ENCODE assay signal across 26 cellular contexts in genomic region chr6:139944976-139945375, GRCh38.
DNase-seq lines count a peak whose midpoint lies in the region; FAIRE-seq and TF ChIP-seq lines count a peak whose summit lies in the region.
"Had no signal": no experiment of that assay in that cellular context is flagged by ENCODE, and none has a peak within 500 bp of the region (broad histone marks: within the 10 kb centered on the region; RNA-seq: fewer than 3 reads in every experiment).

No MANE protein-coding gene starts in this region.

- H4K20me1 ChIP-seq in keratinocyte (ENCODE audit: control insufficient read depth, extremely low read depth, insufficient read depth, low read length), result no peaks in the 10 kb centered on the region

- H3K4me3 ChIP-seq in SK-N-MC (no peak overlapping the region), keratinocyte (ENCODE audit: control insufficient read depth in 2 of 3, extremely low read depth in 1 of 3, insufficient read depth in 2 of 3, low read depth in 1 of 3, low read length in 3 of 3) (no peak overlapping the region), parathyroid adenoma (ENCODE audit: low read depth, low read length) (no peak overlapping the region)
- H3K4me3 ChIP-seq: Peyer's patch had no signal

- dilution Hi-C loops in keratinocyte (cut with MboI; ENCODE audit: extremely low pct_ligation_motif_present, low sequenced_read_pairs), result no loop called here

- H3K79me2 ChIP-seq in keratinocyte (ENCODE audit: control insufficient read depth, insufficient read depth, low read length) (no peaks in the 10 kb centered on the region), parathyroid adenoma (no peaks in the 10 kb centered on the region)

- peak; percentile 22 for DNase-seq in NCI-H2171 treated with DMSO at 0.1 percent for 48 hours (lab: John Stamatoyannopoulos, UW)
- DNase-seq in NCI-H2171 (lab: John Stamatoyannopoulos, UW), result no peak
- no peak for DNase-seq in SK-N-MC (ENCODE audit: low read depth, low spot score)
- no peak for DNase-seq in keratinocyte (ENCODE audit: low read depth, low spot score)
- DNase-seq in head of caudate nucleus, result no peak
- no peak for DNase-seq in substantia nigra (lab: John Stamatoyannopoulos, UW)
- no peak for DNase-seq in RKO (ENCODE audit: low spot score)
- DNase-seq: AML-193; C1 segment of cervical spinal cord; Calu3; CD8-positive, alpha-beta T cell; GOT3; HCEC 1CT; Kasumi-1; MM.1S; NCI-H1048; NCI-H1436; NCI-H187 treated with DMSO at 0.1 percent for 48 hours; NCI-H2107; NCI-H2227 treated with DMSO at 0.1 percent for 48 hours; NCI-H510A treated with DMSO at 0.1 percent for 48 hours; NCI-H82; Peyer's patch had no signal

- H3K4me1 ChIP-seq in keratinocyte (ENCODE audit: control insufficient read depth, extremely low read depth, insufficient read depth, low read length), result peaks cover 10% of the 10 kb centered on the region
- peaks cover 38% of the 10 kb centered on the region for H3K4me1 ChIP-seq in parathyroid adenoma
- H3K4me1 ChIP-seq: Peyer's patch had no signal

- H3K9ac ChIP-seq in SK-N-MC (ENCODE audit: insufficient read length) (no peak overlapping the region), keratinocyte (ENCODE audit: control insufficient read depth, extremely low read depth, insufficient read depth, low read length) (no peak overlapping the region), parathyroid adenoma (no peak overlapping the region)

- no peak for FAIRE-seq in keratinocyte (lab: Jason Lieb, UNC)
- FAIRE-seq: GM12892 had no signal

- H3K4me2 ChIP-seq in keratinocyte (ENCODE audit: control insufficient read depth, extremely low read depth, insufficient read depth, low read depth, low read length), result no peak overlapping the region
- no peak overlapping the region for H3K4me2 ChIP-seq in parathyroid adenoma (ENCODE audit: low read length)

- H2AFZ ChIP-seq in keratinocyte (ENCODE audit: control insufficient read depth, low read length), result peak overlapping the region; percentile 58
- peak overlapping the region; percentile 39 for H2AFZ ChIP-seq in parathyroid adenoma

- H3K27me3 ChIP-seq in keratinocyte (ENCODE audit: control insufficient read depth, extremely low read depth, insufficient read depth, low read length), result no peaks in the 10 kb centered on the region
- H3K27me3 ChIP-seq in parathyroid adenoma (ENCODE audit: control insufficient read depth, insufficient read depth, low read length), result no peaks in the 10 kb centered on the region
- H3K27me3 ChIP-seq: Peyer's patch had no signal

- TF ChIP-seq CTCF in keratinocyte (optimal IDR thresholded peaks at IDR 0.05 in 1 of 3, IDR thresholded peaks at IDR 0.05 in 1 of 3, conservative IDR thresholded peaks at IDR 0.05 in 1 of 3; ENCODE audit: extremely low read depth in 1 of 3, insufficient read depth in 2 of 3, low read length in 3 of 3), result no peak
- TF ChIP-seq CTCF in parathyroid adenoma (IDR thresholded peaks at IDR 0.05), result no peak

- H3K36me3 ChIP-seq in SK-N-MC (ENCODE audit: insufficient read depth, low read length), result no peaks in the 10 kb centered on the region; the same call in 1 of the 2 replicates
- no peaks in the 10 kb centered on the region for H3K36me3 ChIP-seq in keratinocyte (ENCODE audit: control insufficient read depth in 2 of 2, extremely low read depth in 1 of 2, insufficient read depth in 2 of 2, low read length in 2 of 2)
- no peaks in the 10 kb centered on the region for H3K36me3 ChIP-seq in parathyroid adenoma (ENCODE audit: control insufficient read depth, insufficient read depth, low read length)
- H3K36me3 ChIP-seq: Peyer's patch had no signal

- H3K9me1 ChIP-seq in keratinocyte (ENCODE audit: control insufficient read depth, extremely low read depth, insufficient read depth, low read length), result no peaks in the 10 kb centered on the region

- intact Hi-C loops in head of caudate nucleus (cut with DNase I), result no loop called here

- H3K27ac ChIP-seq in SK-N-MC, result peak overlapping the region; percentile 94; the same call in 1 of the 2 replicates
- no peak overlapping the region for H3K27ac ChIP-seq in keratinocyte (ENCODE audit: control insufficient read depth, insufficient read depth, low read length)
- H3K27ac ChIP-seq in parathyroid adenoma, result peak overlapping the region; percentile 91
- no peak overlapping the region for H3K27ac ChIP-seq in substantia nigra (ENCODE audit: low read depth, low read length, poor library complexity, severe bottlenecking)
- H3K27ac ChIP-seq: 22Rv1, Peyer's patch had no signal

- peaks cover 5% of the 10 kb centered on the region; the same call in 1 of the 2 replicates for H3K9me3 ChIP-seq in SK-N-MC (ENCODE audit: low read depth, low read length)
- no peaks in the 10 kb centered on the region for H3K9me3 ChIP-seq in keratinocyte (ENCODE audit: control insufficient read depth, low read depth, low read length)
- H3K9me3 ChIP-seq in parathyroid adenoma (ENCODE audit: control insufficient read depth, low read length), result no peaks in the 10 kb centered on the region
- H3K9me3 ChIP-seq: Peyer's patch had no signal

Comparison
In these comparisons a context has a peak if more than half of its experiments do, and no peak if none do; other contexts are left out.
1. H3K27ac ChIP-seq: peak in SK-N-MC (single experiment) and parathyroid adenoma (single experiment); none in keratinocyte (single experiment) and substantia nigra (single experiment).